ENCODE assay signal across 1 cellular context in the genomic region with DNA sequence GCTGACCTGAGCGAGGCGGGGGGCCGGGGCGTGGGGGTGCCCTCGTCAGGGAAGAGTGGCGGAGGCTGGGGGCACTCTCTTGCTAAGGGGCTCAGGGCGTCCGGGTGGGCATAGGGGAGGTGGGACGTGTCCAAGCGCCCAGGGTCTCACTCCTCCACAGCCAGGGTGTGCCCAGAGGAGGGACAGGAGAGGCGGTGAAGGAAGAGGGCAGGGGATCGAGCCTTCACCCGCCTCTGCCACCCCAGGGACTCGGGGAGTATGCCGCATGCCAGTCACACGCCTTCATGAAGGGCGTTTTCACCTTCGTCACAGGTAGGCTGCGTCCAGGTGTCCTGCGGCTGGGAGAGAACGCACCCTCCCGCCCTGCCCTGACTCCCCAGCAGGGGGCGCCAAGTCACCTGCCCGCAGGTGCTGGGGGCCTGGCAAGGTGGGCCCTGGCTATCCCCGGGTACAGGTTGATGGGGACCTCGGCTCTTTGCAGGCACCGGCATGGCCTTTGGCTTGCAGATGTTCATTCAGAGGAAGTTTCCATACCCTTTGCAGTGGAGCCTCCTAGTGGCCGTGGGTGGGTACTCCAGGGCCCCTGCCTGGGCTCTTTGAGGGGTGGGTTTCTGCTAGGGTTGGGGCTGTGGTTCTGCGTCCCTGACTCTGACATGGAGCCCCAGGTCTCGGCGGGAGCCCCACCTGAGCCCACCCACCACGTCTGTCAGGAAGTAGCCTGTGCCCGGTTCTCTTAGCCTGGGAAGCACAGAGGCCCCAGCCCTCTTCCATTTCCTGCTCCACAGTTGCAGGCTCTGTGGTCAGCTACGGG.
TF ChIP-seq lines count a peak whose summit lies in the region.

No MANE protein-coding gene starts in this region.

TF ChIP-seq in HepG2, 621 proteins besides CTCF, POLR2A, EP300 and RAD21 (continued from another document and continues in another):
- TF ChIP-seq THRA (CRISPR knock-in tag; IDR thresholded peaks at IDR 0.05; ENCODE audit: borderline replicate concordance) = no peak; the same call in 1 of the 2 replicates
- TF ChIP-seq ZKSCAN8 (CRISPR knock-in tag; IDR thresholded peaks at IDR 0.05; ENCODE audit: borderline replicate concordance) = no peak
- TF ChIP-seq, protein P1, sequence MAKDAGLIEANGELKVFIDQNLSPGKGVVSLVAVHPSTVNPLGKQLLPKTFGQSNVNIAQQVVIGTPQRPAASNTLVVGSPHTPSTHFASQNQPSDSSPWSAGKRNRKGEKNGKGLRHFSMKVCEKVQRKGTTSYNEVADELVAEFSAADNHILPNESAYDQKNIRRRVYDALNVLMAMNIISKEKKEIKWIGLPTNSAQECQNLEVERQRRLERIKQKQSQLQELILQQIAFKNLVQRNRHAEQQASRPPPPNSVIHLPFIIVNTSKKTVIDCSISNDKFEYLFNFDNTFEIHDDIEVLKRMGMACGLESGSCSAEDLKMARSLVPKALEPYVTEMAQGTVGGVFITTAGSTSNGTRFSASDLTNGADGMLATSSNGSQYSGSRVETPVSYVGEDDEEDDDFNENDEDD (CRISPR knock-in tag; IDR thresholded peaks at IDR 0.05; ENCODE audit: borderline replicate concordance) = no peak
- TF ChIP-seq ZNF350 (CRISPR knock-in tag; IDR thresholded peaks at IDR 0.05; ENCODE audit: borderline replicate concordance, low read depth) = peak; percentile 44; the same call in 1 of the 2 replicates
- TF ChIP-seq GATAD2A (CRISPR knock-in tag; IDR thresholded peaks at IDR 0.05) = peak; percentile 51; the same call in 1 of the 2 replicates
- no peak for TF ChIP-seq DDIT3 (CRISPR knock-in tag; IDR thresholded peaks at IDR 0.05)
- TF ChIP-seq, protein P2, sequence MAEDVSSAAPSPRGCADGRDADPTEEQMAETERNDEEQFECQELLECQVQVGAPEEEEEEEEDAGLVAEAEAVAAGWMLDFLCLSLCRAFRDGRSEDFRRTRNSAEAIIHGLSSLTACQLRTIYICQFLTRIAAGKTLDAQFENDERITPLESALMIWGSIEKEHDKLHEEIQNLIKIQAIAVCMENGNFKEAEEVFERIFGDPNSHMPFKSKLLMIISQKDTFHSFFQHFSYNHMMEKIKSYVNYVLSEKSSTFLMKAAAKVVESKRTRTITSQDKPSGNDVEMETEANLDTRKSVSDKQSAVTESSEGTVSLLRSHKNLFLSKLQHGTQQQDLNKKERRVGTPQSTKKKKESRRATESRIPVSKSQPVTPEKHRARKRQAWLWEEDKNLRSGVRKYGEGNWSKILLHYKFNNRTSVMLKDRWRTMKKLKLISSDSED (CRISPR knock-in tag; IDR thresholded peaks at IDR 0.05) = no peak
- TF ChIP-seq RBM22 (optimal IDR thresholded peaks at IDR 0.05; ENCODE audit: low read length) = peak; percentile 76
- TF ChIP-seq ONECUT2 (CRISPR knock-in tag; IDR thresholded peaks at IDR 0.05) = no peak
- 0 out of 2 replicates have a peak, but pooled peaks have one; percentile 26 for TF ChIP-seq ZBTB20 (CRISPR knock-in tag; IDR thresholded peaks at IDR 0.05; ENCODE audit: borderline replicate concordance, low read depth)
- TF ChIP-seq, protein P3, sequence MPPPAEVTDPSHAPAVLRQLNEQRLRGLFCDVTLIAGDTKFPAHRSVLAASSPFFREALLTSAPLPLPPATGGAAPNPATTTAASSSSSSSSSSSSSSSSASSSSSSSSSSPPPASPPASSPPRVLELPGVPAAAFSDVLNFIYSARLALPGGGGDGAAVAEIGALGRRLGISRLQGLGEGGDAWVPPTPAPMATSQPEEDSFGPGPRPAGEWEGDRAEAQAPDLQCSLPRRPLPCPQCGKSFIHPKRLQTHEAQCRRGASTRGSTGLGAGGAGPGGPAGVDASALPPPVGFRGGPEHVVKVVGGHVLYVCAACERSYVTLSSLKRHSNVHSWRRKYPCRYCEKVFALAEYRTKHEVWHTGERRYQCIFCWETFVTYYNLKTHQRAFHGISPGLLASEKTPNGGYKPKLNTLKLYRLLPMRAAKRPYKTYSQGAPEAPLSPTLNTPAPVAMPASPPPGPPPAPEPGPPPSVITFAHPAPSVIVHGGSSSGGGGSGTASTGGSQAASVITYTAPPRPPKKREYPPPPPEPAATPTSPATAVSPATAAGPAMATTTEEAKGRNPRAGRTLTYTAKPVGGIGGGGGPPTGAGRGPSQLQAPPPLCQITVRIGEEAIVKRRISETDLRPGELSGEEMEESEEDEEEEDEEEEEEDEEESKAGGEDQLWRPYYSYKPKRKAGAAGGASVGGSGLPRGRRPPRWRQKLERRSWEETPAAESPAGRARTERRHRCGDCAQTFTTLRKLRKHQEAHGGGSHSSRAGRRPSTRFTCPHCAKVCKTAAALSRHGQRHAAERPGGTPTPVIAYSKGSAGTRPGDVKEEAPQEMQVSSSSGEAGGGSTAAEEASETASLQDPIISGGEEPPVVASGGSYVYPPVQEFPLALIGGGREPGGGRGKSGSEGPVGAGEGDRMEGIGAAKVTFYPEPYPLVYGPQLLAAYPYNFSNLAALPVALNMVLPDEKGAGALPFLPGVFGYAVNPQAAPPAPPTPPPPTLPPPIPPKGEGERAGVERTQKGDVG (CRISPR knock-in tag; IDR thresholded peaks at IDR 0.05; ENCODE audit: borderline replicate concordance) = 0 out of 2 replicates have a peak, but pooled peaks have one; percentile 32
- TF ChIP-seq RNF219 (CRISPR knock-in tag; IDR thresholded peaks at IDR 0.05) = no peak
- TF ChIP-seq, protein P4, sequence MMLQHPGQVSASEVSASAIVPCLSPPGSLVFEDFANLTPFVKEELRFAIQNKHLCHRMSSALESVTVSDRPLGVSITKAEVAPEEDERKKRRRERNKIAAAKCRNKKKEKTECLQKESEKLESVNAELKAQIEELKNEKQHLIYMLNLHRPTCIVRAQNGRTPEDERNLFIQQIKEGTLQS (CRISPR knock-in tag; IDR thresholded peaks at IDR 0.05) = no peak
- TF ChIP-seq, protein P5, sequence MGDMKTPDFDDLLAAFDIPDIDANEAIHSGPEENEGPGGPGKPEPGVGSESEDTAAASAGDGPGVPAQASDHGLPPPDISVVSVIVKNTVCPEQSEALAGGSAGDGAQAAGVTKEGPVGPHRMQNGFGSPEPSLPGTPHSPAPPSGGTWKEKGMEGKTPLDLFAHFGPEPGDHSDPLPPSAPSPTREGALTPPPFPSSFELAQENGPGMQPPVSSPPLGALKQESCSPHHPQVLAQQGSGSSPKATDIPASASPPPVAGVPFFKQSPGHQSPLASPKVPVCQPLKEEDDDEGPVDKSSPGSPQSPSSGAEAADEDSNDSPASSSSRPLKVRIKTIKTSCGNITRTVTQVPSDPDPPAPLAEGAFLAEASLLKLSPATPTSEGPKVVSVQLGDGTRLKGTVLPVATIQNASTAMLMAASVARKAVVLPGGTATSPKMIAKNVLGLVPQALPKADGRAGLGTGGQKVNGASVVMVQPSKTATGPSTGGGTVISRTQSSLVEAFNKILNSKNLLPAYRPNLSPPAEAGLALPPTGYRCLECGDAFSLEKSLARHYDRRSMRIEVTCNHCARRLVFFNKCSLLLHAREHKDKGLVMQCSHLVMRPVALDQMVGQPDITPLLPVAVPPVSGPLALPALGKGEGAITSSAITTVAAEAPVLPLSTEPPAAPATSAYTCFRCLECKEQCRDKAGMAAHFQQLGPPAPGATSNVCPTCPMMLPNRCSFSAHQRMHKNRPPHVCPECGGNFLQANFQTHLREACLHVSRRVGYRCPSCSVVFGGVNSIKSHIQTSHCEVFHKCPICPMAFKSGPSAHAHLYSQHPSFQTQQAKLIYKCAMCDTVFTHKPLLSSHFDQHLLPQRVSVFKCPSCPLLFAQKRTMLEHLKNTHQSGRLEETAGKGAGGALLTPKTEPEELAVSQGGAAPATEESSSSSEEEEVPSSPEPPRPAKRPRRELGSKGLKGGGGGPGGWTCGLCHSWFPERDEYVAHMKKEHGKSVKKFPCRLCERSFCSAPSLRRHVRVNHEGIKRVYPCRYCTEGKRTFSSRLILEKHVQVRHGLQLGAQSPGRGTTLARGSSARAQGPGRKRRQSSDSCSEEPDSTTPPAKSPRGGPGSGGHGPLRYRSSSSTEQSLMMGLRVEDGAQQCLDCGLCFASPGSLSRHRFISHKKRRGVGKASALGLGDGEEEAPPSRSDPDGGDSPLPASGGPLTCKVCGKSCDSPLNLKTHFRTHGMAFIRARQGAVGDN (CRISPR knock-in tag; IDR thresholded peaks at IDR 0.05) = peak; percentile 89
- TF ChIP-seq ETV5 (CRISPR knock-in tag; IDR thresholded peaks at IDR 0.05; ENCODE audit: borderline replicate concordance) = no peak
- no peak for TF ChIP-seq ZNF607 (CRISPR knock-in tag; IDR thresholded peaks at IDR 0.05; ENCODE audit: borderline replicate concordance)
- peak; percentile 88 for TF ChIP-seq ZNF160 (CRISPR knock-in tag; IDR thresholded peaks at IDR 0.05)
- TF ChIP-seq HNRNPK (IDR thresholded peaks at IDR 0.05; ENCODE audit: low read depth, low read length, poor library complexity, severe bottlenecking) = no peak
- TF ChIP-seq ZNF563 (CRISPR knock-in tag; IDR thresholded peaks at IDR 0.05) = 0 out of 2 replicates have a peak, but pooled peaks have one; percentile 54
- TF ChIP-seq ZFP36 (IDR thresholded peaks at IDR 0.05; ENCODE audit: borderline replicate concordance, low read depth, low read length, partially characterized antibody) = no peak
- peak; percentile 31; the same call in 1 of the 2 replicates for TF ChIP-seq GATAD1 (CRISPR knock-in tag; IDR thresholded peaks at IDR 0.05)
- TF ChIP-seq MIER3 (CRISPR knock-in tag; IDR thresholded peaks at IDR 0.05; ENCODE audit: borderline replicate concordance) = no peak
- TF ChIP-seq SUZ12 (IDR thresholded peaks at IDR 0.05; ENCODE audit: low read depth, low read length) = no peak
- no peak for TF ChIP-seq NFRKB (IDR thresholded peaks at IDR 0.05)
- TF ChIP-seq FOXK2 (IDR thresholded peaks at IDR 0.05) = no peak
- TF ChIP-seq ZZZ3 (CRISPR knock-in tag; IDR thresholded peaks at IDR 0.05; ENCODE audit: borderline replicate concordance) = no peak
- TF ChIP-seq MAZ (IDR thresholded peaks at IDR 0.05; ENCODE audit: borderline replicate concordance, low read depth, low read length) = no peak
- TF ChIP-seq MAZ (CRISPR knock-in tag; IDR thresholded peaks at IDR 0.05; ENCODE audit: low read depth) = peak; percentile 47; the same call in 1 of the 2 replicates
- no peak for TF ChIP-seq CEBPB (IDR thresholded peaks at IDR 0.05; ENCODE audit: borderline replicate concordance, low read depth, low read length)
